15 cellular contexts compared by ENCODE assay signal in the genomic region with DNA sequence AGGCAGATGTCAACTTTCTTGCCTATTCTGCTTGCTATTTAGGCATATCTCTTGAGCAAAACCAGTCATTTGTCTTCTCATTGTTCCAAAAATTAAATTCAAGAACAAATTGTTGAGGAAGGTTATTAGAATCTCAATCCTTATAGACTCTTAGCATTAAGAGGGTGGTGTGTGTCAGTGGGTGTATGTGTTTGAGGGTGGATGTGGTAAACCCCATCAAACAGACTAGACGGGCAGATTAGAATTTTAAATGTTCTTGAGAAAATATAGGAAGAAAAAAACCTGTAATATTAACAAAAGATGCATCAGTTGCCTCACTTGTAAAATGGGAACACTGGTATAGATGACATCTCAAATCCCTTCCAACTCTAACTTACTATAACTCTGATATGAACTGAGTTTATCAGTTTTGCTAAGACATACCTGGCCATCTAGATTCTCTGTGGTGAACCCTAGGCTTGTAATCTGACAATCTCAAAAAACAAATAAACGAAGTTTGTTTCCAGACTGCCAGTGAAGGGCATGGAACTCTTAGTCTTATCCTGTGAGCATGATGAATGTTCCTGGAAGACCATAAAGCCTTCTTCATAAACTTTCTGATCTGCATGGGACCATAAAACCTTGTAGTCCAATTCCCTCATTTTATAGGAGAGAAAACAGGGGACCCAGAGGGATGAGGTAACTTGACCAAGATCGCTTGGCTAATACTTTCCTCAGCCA.
DNase-seq lines count a peak whose midpoint lies in the region; ATAC-seq and TF ChIP-seq lines count a peak whose summit lies in the region.
"Had no signal": no experiment of that assay in that cellular context is flagged by ENCODE, and none has a peak within 500 bp of the region (broad histone marks: within the 10 kb centered on the region; RNA-seq: fewer than 3 reads in every experiment).

No MANE protein-coding gene starts in this region.

- no peaks in the 10 kb centered on the region for H3K27me3 ChIP-seq in left lung
- H3K27me3 ChIP-seq in SJCRH30, result no peaks in the 10 kb centered on the region
- H3K27me3 ChIP-seq: upper lobe of left lung had no signal

- 80 to 90% methylated on average over 1 to 2 of the region's 3 CpGs for WGBS in mesodermal cell (ENCODE audit: insufficient coverage in 2 of 2), 2 experiments

- no peak for TF ChIP-seq CTCF in left lung (IDR thresholded peaks at IDR 0.05)

- H3K27ac Mint-ChIP-seq in stimulated activated naive CD8-positive, alpha-beta T cell treated with anti-CD3 and anti-CD28 coated beads, Interleukin-15, amount 100 ng/mL, for 72 hours, result peak overlapping the region in 1 of 2 donors; percentile 4
- H3K27ac Mint-ChIP-seq in activated CD4-positive, alpha-beta memory T cell treated with anti-CD3 and anti-CD28 coated beads for 36 hours, result peak overlapping the region; percentile 45

- DNase-seq in stimulated activated naive CD8-positive, alpha-beta T cell treated with anti-CD3 and anti-CD28 coated beads, Interleukin-15, Interleukin-2, amounts not matched to agents 100 U/mL and 50 U/mL, for 24 hours, result no peak
- DNase-seq in stimulated activated naive CD8-positive, alpha-beta T cell treated with anti-CD3 and anti-CD28 coated beads, Interleukin-15, amount 100 ng/mL, for 72 hours, result no peak
- DNase-seq in activated CD4-positive, alpha-beta memory T cell treated with anti-CD3 and anti-CD28 coated beads for 36 hours, result no peak
- DNase-seq in left lung (no peak), SJCRH30 (no peak)
- DNase-seq: activated CD4-positive, alpha-beta T cell treated with anti-CD3 and anti-CD28 coated beads, Interleukin-2, amount 50 U/mL, for 48 hours; NCI-H1092 treated with DMSO at 0.1 percent for 48 hours; NCI-H2171 treated with DMSO at 0.1 percent for 48 hours; stimulated activated CD4-positive, alpha-beta T cell treated with anti-CD3 and anti-CD28 coated beads, Interleukin-2, amount 100 ng/mL, for 48 hours; upper lobe of left lung had no signal

- POLR2A ChIA-PET in activated CD4-positive, alpha-beta memory T cell treated with anti-CD3 and anti-CD28 coated beads for 36 hours (lab: Charles Lee), result interaction anchor here (0.8 to 1.1 kb wide), 2 partner anchors 9 to 79 kb away, joined by 3 read pairs; no protein-coding TSS in a partner anchor

- H3K27ac ChIP-seq in mesodermal cell (ENCODE audit: low read depth, low read length, severe bottlenecking) (peak overlapping the region; percentile 7), left lung (no peak overlapping the region), SJCRH30 (no peak overlapping the region)
- H3K27ac ChIP-seq: RWPE1, upper lobe of left lung had no signal

- peaks cover 67% of the 10 kb centered on the region for H3K36me3 Mint-ChIP-seq in activated CD4-positive, alpha-beta memory T cell treated with anti-CD3 and anti-CD28 coated beads for 36 hours

- H3K4me1 ChIP-seq in mesodermal cell (ENCODE audit: control insufficient read depth, insufficient read depth, low read length, poor library complexity, severe bottlenecking), result peaks cover 55% of the 10 kb centered on the region
- H3K4me1 ChIP-seq in left lung, result peaks cover 7 to 56% of the 10 kb centered on the region in 2 donors
- H3K4me1 ChIP-seq in SJCRH30, result peaks cover 5% of the 10 kb centered on the region

- peaks cover 91% of the 10 kb centered on the region for H3K4me1 Mint-ChIP-seq in stimulated activated naive CD8-positive, alpha-beta T cell treated with anti-CD3 and anti-CD28 coated beads, Interleukin-15, amount 100 ng/mL, for 72 hours
- H3K4me1 Mint-ChIP-seq in activated CD4-positive, alpha-beta memory T cell treated with anti-CD3 and anti-CD28 coated beads for 36 hours (ENCODE audit: low read depth), result peaks cover 90% of the 10 kb centered on the region

- H3K27me3 Mint-ChIP-seq in stimulated activated naive CD8-positive, alpha-beta T cell treated with anti-CD3 and anti-CD28 coated beads, Interleukin-15, amount 100 ng/mL, for 72 hours, result no peaks in the 10 kb centered on the region
- no peaks in the 10 kb centered on the region for H3K27me3 Mint-ChIP-seq in activated CD4-positive, alpha-beta memory T cell treated with anti-CD3 and anti-CD28 coated beads for 36 hours

- H3K4me3 Mint-ChIP-seq in stimulated activated naive CD8-positive, alpha-beta T cell treated with anti-CD3 and anti-CD28 coated beads, Interleukin-15, amount 100 ng/mL, for 72 hours, result no peak overlapping the region
- H3K4me3 Mint-ChIP-seq in activated CD4-positive, alpha-beta memory T cell treated with anti-CD3 and anti-CD28 coated beads for 36 hours, result peak overlapping the region; percentile 11

- CTCF ChIA-PET in activated CD4-positive, alpha-beta memory T cell treated with anti-CD3 and anti-CD28 coated beads for 36 hours (lab: Charles Lee), result interaction anchor here (0.9 to 1.0 kb wide), 2 partner anchors 8 to 110 kb away, joined by 3 read pairs; no protein-coding TSS in a partner anchor

- no peak for TF ChIP-seq POLR2A in GM18505 (IDR thresholded peaks at IDR 0.05; ENCODE audit: borderline replicate concordance, extremely low read depth, insufficient read depth, insufficient read length)

- H3K9me3 ChIP-seq in mesodermal cell (ENCODE audit: control insufficient read depth, low read length) (no peaks in the 10 kb centered on the region), left lung (no peaks in the 10 kb centered on the region), SJCRH30 (replicated peaks) (no peaks in the 10 kb centered on the region)
- H3K9me3 ChIP-seq: upper lobe of left lung had no signal

- no peak overlapping the region for H3K4me3 ChIP-seq in mesodermal cell (ENCODE audit: extremely low read depth, insufficient read depth, low read length, poor library complexity, severe bottlenecking)
- no peak overlapping the region for H3K4me3 ChIP-seq in left lung
- H3K4me3 ChIP-seq in SJCRH30, result no peak overlapping the region
- H3K4me3 ChIP-seq: upper lobe of left lung had no signal

- H3K9me3 Mint-ChIP-seq in stimulated activated naive CD8-positive, alpha-beta T cell treated with anti-CD3 and anti-CD28 coated beads, Interleukin-15, amount 100 ng/mL, for 72 hours, result no peaks in the 10 kb centered on the region
- no peaks in the 10 kb centered on the region for H3K9me3 Mint-ChIP-seq in activated CD4-positive, alpha-beta memory T cell treated with anti-CD3 and anti-CD28 coated beads for 36 hours

- intact Hi-C loops in activated CD4-positive, alpha-beta memory T cell treated with anti-CD3 and anti-CD28 coated beads for 36 hours (cut with micrococcal nuclease), result no loop called here
- intact Hi-C loops in left lung (cut with DNase I), result no loop called here

- peaks cover 33% of the 10 kb centered on the region for H3K36me3 ChIP-seq in mesodermal cell (ENCODE audit: control insufficient read depth, insufficient read depth, low read length)
- H3K36me3 ChIP-seq in left lung, result peaks cover 0 to 43% of the 10 kb centered on the region in 2 donors
- H3K36me3 ChIP-seq in SJCRH30, result no peaks in the 10 kb centered on the region

- peak; percentile 28 for ATAC-seq in stimulated activated naive CD8-positive, alpha-beta T cell treated with anti-CD3 and anti-CD28 coated beads, Interleukin-15, Interleukin-2, amounts not matched to agents 100 U/mL and 50 U/mL, for 24 hours
- ATAC-seq in stimulated activated naive CD8-positive, alpha-beta T cell treated with anti-CD3 and anti-CD28 coated beads, Interleukin-15, amount 100 ng/mL, for 72 hours, result no peak
- ATAC-seq in GM18505 (IDR thresholded peaks at IDR 0.05; ENCODE audit: unreplicated experiment) (no peak), left lung (no peak), GM18868 (IDR thresholded peaks at IDR 0.05; ENCODE audit: unreplicated experiment) (no peak)
- ATAC-seq: sciatic nerve had no signal
